In the genomic region with DNA sequence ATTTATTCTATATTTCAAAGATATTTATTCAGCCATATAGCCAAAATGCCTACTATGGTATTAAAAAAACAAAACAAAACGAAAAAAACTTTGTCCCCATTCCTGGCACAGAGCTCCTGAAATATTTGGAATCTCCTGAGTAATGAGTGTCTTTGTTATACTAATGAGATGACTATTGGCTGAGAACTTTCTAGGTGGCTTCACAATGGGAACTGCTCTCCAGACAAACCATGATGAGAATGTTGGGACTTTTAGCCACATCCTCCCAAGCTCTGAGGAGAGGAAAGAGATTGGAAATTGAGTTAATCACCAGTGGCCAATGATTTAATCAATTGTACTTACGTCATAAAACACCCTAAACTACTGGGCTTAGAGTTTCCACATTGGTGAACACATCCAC, we compare ENCODE assay signal across 31 cellular contexts.
"Had no signal": no experiment of that assay in that cellular context is flagged by ENCODE, and none has a peak within 500 bp of the region (broad histone marks: within the 10 kb centered on the region; RNA-seq: fewer than 3 reads in every experiment).

No MANE protein-coding gene starts in this region.

- ATAC-seq: activated CD8-positive, alpha-beta T cell treated with anti-CD3 and anti-CD28 coated beads for 36 hours; activated T-cell treated with anti-CD3 and anti-CD28 coated beads, Interleukin-2, amount 50 U/mL, for 72 hours; activated T-helper 17 cell treated with anti-CD3 and anti-CD28 coated beads, Interleukin-2, amount 50 U/mL, for 72 hours; body of pancreas; Right ventricle myocardium inferior had no signal

- DNase-seq: activated CD4-positive, alpha-beta T cell treated with anti-CD3 and anti-CD28 coated beads, Interleukin-2, amount 10 ng/mL, durations not matched to agents 24 days and 14 days; activated CD4-positive, alpha-beta T cell treated with anti-CD3 and anti-CD28 coated beads, Interleukin-2, amount 50 U/mL, for 4 hours; activated CD8-positive, alpha-beta T cell treated with anti-CD3 and anti-CD28 coated beads for 36 hours; activated effector memory CD4-positive, alpha-beta T cell treated with anti-CD3 and anti-CD28 coated beads, Interleukin-2, amount 50 U/mL, for 16 hours; activated naive CD4-positive, alpha-beta T cell; activated naive CD4-positive, alpha-beta T cell treated with anti-CD3 and anti-CD28 coated beads, Interleukin-2, amount 50 U/mL, for 16 hours; activated naive CD8-positive, alpha-beta T cell treated with anti-CD3 and anti-CD28 coated beads for 36 hours; activated T-cell treated with anti-CD3 and anti-CD28 coated beads, Interleukin-2, amount 50 U/mL, for 1 hour; activated T-cell treated with anti-CD3 and anti-CD28 coated beads, Interleukin-2, amount 50 U/mL, for 72 hours; amygdala; body of pancreas; Karpas-422; NCI-H1105; NCI-H1417 treated with DMSO at 0.1 percent for 48 hours; NCI-H1930; NCI-H2081 treated with DMSO at 0.1 percent for 48 hours; NCI-H345; NCI-H524 treated with DMSO at 0.1 percent for 48 hours; NK-92 treated with Interleukin-12 subunit alpha and Interleukin-12 subunit beta, amount 100 ng/mL, for 24 hours; PC-9; SIG-M5; SW 1271; T-helper 1 cell; T-helper 2 cell; T-helper 9 cell; WERI-Rb-1 had no signal

- H3K4me3 ChIP-seq: ascending aorta, body of pancreas, breast epithelium, PC-9 had no signal

- H3K27me3 ChIP-seq: ascending aorta, body of pancreas, breast epithelium had no signal

- H3K27ac ChIP-seq: ascending aorta, body of pancreas, breast epithelium, PC-9, RWPE1, WERI-Rb-1 had no signal

- H3K9me3 ChIP-seq: ascending aorta, body of pancreas, breast epithelium had no signal

- H3K4me1 ChIP-seq: ascending aorta, body of pancreas, breast epithelium had no signal

- H3K36me3 ChIP-seq: ascending aorta, breast epithelium, WERI-Rb-1 had no signal
